Comparison of ENCODE assay signal across 1 cellular context in genomic region chr4:38411092-38411491, GRCh38.
TF ChIP-seq lines count a peak whose summit lies in the region.

No MANE protein-coding gene starts in this region.

TF ChIP-seq in GM12878, 131 proteins besides CTCF, POLR2A, EP300 and RAD21 (continued from another document):
- no peak for TF ChIP-seq IRF5 (IDR thresholded peaks at IDR 0.05; ENCODE audit: borderline replicate concordance)
- peak; percentile 70 for TF ChIP-seq ZBTB40 (IDR thresholded peaks at IDR 0.05; ENCODE audit: borderline replicate concordance)
- no peak for TF ChIP-seq REST (IDR thresholded peaks at IDR 0.05; ENCODE audit: low read depth, low read length)
- TF ChIP-seq CBX5 (IDR thresholded peaks at IDR 0.05; ENCODE audit: low read depth), result peak; percentile 79; the same call in 1 of the 2 replicates
- no peak for TF ChIP-seq TCF3 (IDR thresholded peaks at IDR 0.05; ENCODE audit: borderline replicate concordance, insufficient read depth, low read depth, low read length)
- no peak for TF ChIP-seq ZNF207 (IDR thresholded peaks at IDR 0.05; ENCODE audit: borderline replicate concordance)
- no peak for TF ChIP-seq NFYA (IDR thresholded peaks at IDR 0.05; ENCODE audit: borderline replicate concordance, low read depth, low read length)
- peak; percentile 32; the same call in 1 of the 2 replicates for TF ChIP-seq PKNOX1 (IDR thresholded peaks at IDR 0.05)
- TF ChIP-seq MXI1 (IDR thresholded peaks at IDR 0.05; ENCODE audit: low read depth, low read length), result no peak
